Comparison of ENCODE assay signal across 12 cellular contexts in genomic region chr16:74743045-74743667, GRCh38. TPM values are rescaled to one million over a fixed set of nuclear protein-coding genes. Genes with fewer than 3 reads are reported as not detected.
A peak's percentile ranks its signal among the peaks of the same experiment; 100 is the strongest.
DNase-seq lines count a peak whose midpoint lies in the region; ATAC-seq and TF ChIP-seq lines count a peak whose summit lies in the region.
"Had no signal": no experiment of that assay in that cellular context is flagged by ENCODE, and none has a peak within 500 bp of the region (broad histone marks: within the 10 kb centered on the region; RNA-seq: fewer than 3 reads in every experiment).

No MANE protein-coding gene starts in this region.

- H3K36me3 ChIP-seq in body of pancreas (replicated peaks in 1 of 2; ENCODE audit: insufficient read depth in 1 of 2, low read depth in 2 of 2) (no peaks in the 10 kb centered on the region), left lung (no peaks in the 10 kb centered on the region), SK-N-SH (replicated peaks in 1 of 2; ENCODE audit: control insufficient read depth in 1 of 2, insufficient read depth in 2 of 2, low read length in 1 of 2) (no peaks in the 10 kb centered on the region)
- H3K36me3 ChIP-seq: right lobe of liver had no signal

- H3K36me3 Mint-ChIP-seq in chondrocyte (ENCODE audit: low read depth): no peaks in the 10 kb centered on the region
- H3K36me3 Mint-ChIP-seq: CD8-positive, alpha-beta T cell had no signal

- no peak overlapping the region for H3K4me3 ChIP-seq in body of pancreas
- H3K4me3 ChIP-seq in left lung: no peak overlapping the region
- H3K4me3 ChIP-seq in SK-N-SH (ENCODE audit: low read depth in 2 of 2, low read length in 1 of 2): no peak overlapping the region
- H3K4me3 ChIP-seq: right lobe of liver had no signal

- H2AFZ ChIP-seq in SK-N-SH (ENCODE audit: low read depth): no peak overlapping the region

- no peaks in the 10 kb centered on the region for H3K9me2 ChIP-seq in SK-N-SH

- no peak for TF ChIP-seq EP300 in SK-N-SH (IDR thresholded peaks at IDR 0.05; ENCODE audit: borderline replicate concordance in 1 of 2, low read depth in 1 of 2, low read length in 1 of 2)

- intact Hi-C loops in body of pancreas (cut with DNase I) (no loop called here), left lung (cut with DNase I) (no loop called here)

- H3K27me3 Mint-ChIP-seq in chondrocyte (ENCODE audit: low read depth): peaks cover 6% of the 10 kb centered on the region

- no peaks in the 10 kb centered on the region for H3K9me3 Mint-ChIP-seq in chondrocyte (ENCODE audit: low read depth)
- H3K9me3 Mint-ChIP-seq: CD8-positive, alpha-beta T cell had no signal

- peak; percentile 30 for DNase-seq in HT-29 (ENCODE audit: low spot score)
- no peak for DNase-seq in body of pancreas
- DNase-seq in left lung: no peak
- no peak for DNase-seq in substantia nigra (lab: John Stamatoyannopoulos, UW)
- no peak for DNase-seq in middle frontal gyrus (ENCODE audit: extremely low spot score, low spot score)
- no peak for DNase-seq in chondrocyte (ENCODE audit: low spot score)
- DNase-seq in SK-N-SH: no peak
- DNase-seq: activated CD8-positive, alpha-beta memory T cell treated with anti-CD3 and anti-CD28 coated beads for 24 hours; CD8-positive, alpha-beta T cell had no signal

- H3K4me1 ChIP-seq in body of pancreas (peaks cover 26% of the 10 kb centered on the region), left lung (no peaks in the 10 kb centered on the region), SK-N-SH (ENCODE audit: control insufficient read depth in 1 of 2, insufficient read depth in 2 of 2, low read depth in 1 of 2, low read length in 1 of 2) (peaks cover 0 to 3% of the 10 kb centered on the region in 2 experiments; a peak in 1 of 4 replicates)
- H3K4me1 ChIP-seq: right lobe of liver had no signal

- WGBS in body of pancreas, 2 donors: 36 to 38% methylated on average over 5 to 8 of the region's 8 CpGs
- 65% methylated on average over 8 of the region's 8 CpGs for WGBS in SK-N-SH (ENCODE audit: low lambda C conversion rate)

- no peak for TF ChIP-seq POLR2A in body of pancreas (IDR thresholded peaks at IDR 0.05)

- H3K4me1 Mint-ChIP-seq in chondrocyte (ENCODE audit: low read depth): peaks cover 20% of the 10 kb centered on the region

- H3K9me3 ChIP-seq in body of pancreas (no peaks in the 10 kb centered on the region), left lung (no peaks in the 10 kb centered on the region), SK-N-SH (no peaks in the 10 kb centered on the region)
- H3K9me3 ChIP-seq: right lobe of liver had no signal

- no peaks in the 10 kb centered on the region for H3F3A ChIP-seq in SK-N-SH (replicated peaks; ENCODE audit: insufficient read depth)

- H3K27ac Mint-ChIP-seq in chondrocyte (ENCODE audit: unreplicated experiment): no peak overlapping the region
- H3K27ac Mint-ChIP-seq: CD8-positive, alpha-beta T cell had no signal

- no peak overlapping the region for H3K4me2 ChIP-seq in SK-N-SH

- no peak overlapping the region for H3K9ac ChIP-seq in SK-N-SH

- TF ChIP-seq RAD21 in SK-N-SH (IDR thresholded peaks at IDR 0.05; ENCODE audit: low read length): no peak

- no peaks in the 10 kb centered on the region for H3K79me2 ChIP-seq in SK-N-SH (ENCODE audit: insufficient read depth)

- POLR2A ChIA-PET in SK-N-SH (lab: Yijun Ruan, JAX): no interaction called here

- peak overlapping the region; percentile 79 to 93 (median 92) for H3K27ac ChIP-seq in body of pancreas
- H3K27ac ChIP-seq in left lung: peak overlapping the region; percentile 3 to 59
- peak overlapping the region; percentile 97 for H3K27ac ChIP-seq in substantia nigra (ENCODE audit: low read depth, low read length, poor library complexity, severe bottlenecking)
- no peak overlapping the region for H3K27ac ChIP-seq in SK-N-SH (ENCODE audit: low read depth in 2 of 2, low read length in 1 of 2)
- H3K27ac ChIP-seq: right lobe of liver had no signal

- no peak overlapping the region for H3K4me3 Mint-ChIP-seq in chondrocyte (ENCODE audit: unreplicated experiment)
- H3K4me3 Mint-ChIP-seq: CD8-positive, alpha-beta T cell had no signal

- no peaks in the 10 kb centered on the region for H4K20me1 ChIP-seq in SK-N-SH (ENCODE audit: insufficient read depth)

- CTCF ChIA-PET in SK-N-SH (lab: Yijun Ruan, JAX): interaction anchor here (0.9 kb wide), 1 partner anchor 32 kb away, joined by 3 read pairs; the partner anchor contains the start of gene FA2H

- TF ChIP-seq CTCF in body of pancreas (IDR thresholded peaks at IDR 0.05) (no peak), left lung (IDR thresholded peaks at IDR 0.05) (no peak), chondrocyte (IDR thresholded peaks at IDR 0.05) (no peak), SK-N-SH (IDR thresholded peaks at IDR 0.05) (no peak)

- no peak for ATAC-seq in body of pancreas
- peak; percentile 13 for ATAC-seq in left lung
- ATAC-seq in GM19328 (IDR thresholded peaks at IDR 0.05; ENCODE audit: unreplicated experiment): no peak
- ATAC-seq: CD8-positive, alpha-beta T cell had no signal

- no peaks in the 10 kb centered on the region for H3K27me3 ChIP-seq in body of pancreas
- H3K27me3 ChIP-seq in left lung: no peaks in the 10 kb centered on the region
- H3K27me3 ChIP-seq in SK-N-SH (ENCODE audit: insufficient read depth): no peaks in the 10 kb centered on the region
- H3K27me3 ChIP-seq: right lobe of liver had no signal

TF ChIP-seq in SK-N-SH, 30 proteins besides CTCF, POLR2A, EP300 and RAD21:
- TF ChIP-seq SMC3 (IDR thresholded peaks at IDR 0.05; ENCODE audit: low read depth, low read length) (no peak), RFX5 (IDR thresholded peaks at IDR 0.05; ENCODE audit: low read length) (no peak), PBX3 (IDR thresholded peaks at IDR 0.05) (no peak)

RNA-seq across cellular contexts. Expression of gene FA2H, which starts 31.5 kb away (rescaled TPM):
- 23.0 and 29.5 TPM in 2 replicates for total RNA-seq in HT-29 (2014; rRNA removed; shearing (Covaris generic))
- total RNA-seq in body of pancreas: 1 to 10 TPM; 3.3 to 5.4 TPM
- 1 to 10 TPM; 6.5 to 7.3 TPM for total RNA-seq in left lung
- total RNA-seq in chondrocyte: not detected in 3 replicates
- not detected in 2 replicates for polyA plus RNA-seq in SK-N-SH (2012; rRNA removed)
- not detected in 2 replicates for polyA plus RNA-seq in SK-N-SH (2012; cell fraction: cytosol; rRNA removed)
- polyA plus RNA-seq in SK-N-SH (2012; cell fraction: nucleus; rRNA removed): not detected in 2 replicates
- total RNA-seq: CD8-positive, alpha-beta T cell; myocyte had no signal

RNA-seq across cellular contexts. Expression of gene MLKL, which starts 42.5 kb away (rescaled TPM):
- 19.3 and 27.5 TPM in 2 replicates for total RNA-seq in HT-29 (2014; rRNA removed; shearing (Covaris generic))
- total RNA-seq in body of pancreas: 10 to 100 TPM; 10.9 to 16.8 TPM
- 10 to 100 TPM; 17.9 to 40.5 TPM for total RNA-seq in left lung
- 2.7 to 3.4 TPM in 2 of 3 replicates, not detected in the other for total RNA-seq in chondrocyte
- 3.1 and 3.6 TPM in 2 replicates for polyA plus RNA-seq in SK-N-SH (2012; rRNA removed)
- 1.8 and 1.9 TPM in 2 replicates for polyA plus RNA-seq in SK-N-SH (2012; cell fraction: cytosol; rRNA removed)
- 8.1 and 8.4 TPM in 2 replicates for polyA plus RNA-seq in SK-N-SH (2012; cell fraction: nucleus; rRNA removed)

Comparison
In these comparisons a context has a peak if more than half of its experiments do, and no peak if none do; other contexts are left out.
1. H3K27ac ChIP-seq: peak in body of pancreas (4 of 4), left lung (2 of 2) and substantia nigra (single experiment); none in SK-N-SH (0 of 2).